Comparison of ENCODE assay signal across 9 cellular contexts in genomic region chr17:48492401-48493298, GRCh38. TPM values are rescaled to one million over a fixed set of nuclear protein-coding genes. Genes with fewer than 3 reads are reported as not detected.
DNase-seq lines count a peak whose midpoint lies in the region; ATAC-seq and TF ChIP-seq lines count a peak whose summit lies in the region.
"Had no signal": no experiment of that assay in that cellular context is flagged by ENCODE, and none has a peak within 500 bp of the region (broad histone marks: within the 10 kb centered on the region; RNA-seq: fewer than 3 reads in every experiment).

No MANE protein-coding gene starts in this region.

- H3K36me3 Mint-ChIP-seq in activated naive CD8-positive, alpha-beta T cell = no peaks in the 10 kb centered on the region

- H3K27ac Mint-ChIP-seq in activated naive CD8-positive, alpha-beta T cell = no peak overlapping the region

- H3K9ac ChIP-seq in SU-DHL-6 (ENCODE audit: low read length) = no peak overlapping the region

- no peaks in the 10 kb centered on the region for H3K36me3 ChIP-seq in SU-DHL-6 (ENCODE audit: low read length)

- peak overlapping the region; percentile 30 for H3K4me3 Mint-ChIP-seq in activated naive CD8-positive, alpha-beta T cell

- DNase-seq in GM12865 (ENCODE audit: low read depth) (peak; percentile 72), HuH-7.5 (ENCODE audit: low spot score) (peak; percentile 64), left ventricle myocardium superior (peak; percentile 84), sciatic nerve (ENCODE audit: low spot score) (peak; percentile 84), cortex of kidney (lab: John Stamatoyannopoulos, UW) (no peak)

- no peaks in the 10 kb centered on the region for H3F3A ChIP-seq in SU-DHL-6 (ENCODE audit: insufficient read depth)

- H3K79me2 ChIP-seq in SU-DHL-6 (ENCODE audit: insufficient read depth, low read length) = no peaks in the 10 kb centered on the region

- peaks cover 4% of the 10 kb centered on the region for H3K4me1 Mint-ChIP-seq in activated naive CD8-positive, alpha-beta T cell (ENCODE audit: low read depth)

- H3K4me3 ChIP-seq in GM12865 (ENCODE audit: low read depth, low read length) (peak overlapping the region; percentile 34), SU-DHL-6 (ENCODE audit: insufficient read depth, low read length, poor library complexity, severe bottlenecking) (no peak overlapping the region)

- peaks cover 18% of the 10 kb centered on the region for H3K27me3 Mint-ChIP-seq in activated naive CD8-positive, alpha-beta T cell

- no peaks in the 10 kb centered on the region for H3K9me2 ChIP-seq in SU-DHL-6 (replicated peaks; ENCODE audit: insufficient read depth, low read length)

- no peaks in the 10 kb centered on the region for H3K9me3 Mint-ChIP-seq in activated naive CD8-positive, alpha-beta T cell (ENCODE audit: low read depth)

- ATAC-seq in left ventricle myocardium superior = peak; percentile 93
- ATAC-seq in sciatic nerve = peak; percentile 96
- ATAC-seq in GM21526 (IDR thresholded peaks at IDR 0.05; ENCODE audit: low FRiP score, unreplicated experiment) = no peak

- TF ChIP-seq CTCF in GM12865 (IDR thresholded peaks at IDR 0.05; ENCODE audit: insufficient read depth, low read depth, low read length, missing control alignments) (peak; percentile 88), SU-DHL-6 (IDR thresholded peaks at IDR 0.05; ENCODE audit: insufficient read depth, low read length, poor library complexity, severe bottlenecking) (peak; percentile 40)

- no peak overlapping the region for H3K27ac ChIP-seq in SU-DHL-6 (ENCODE audit: low read depth, low read length)

- no peak overlapping the region for H3K4me2 ChIP-seq in SU-DHL-6 (ENCODE audit: low read depth, low read length, poor library complexity, severe bottlenecking)

- H3K9me3 ChIP-seq in SU-DHL-6 (ENCODE audit: insufficient read depth, low read length) = no peaks in the 10 kb centered on the region

- no peak overlapping the region for H2AFZ ChIP-seq in SU-DHL-6 (ENCODE audit: low read depth, low read length, severe bottlenecking)

- H4K20me1 ChIP-seq in SU-DHL-6 (ENCODE audit: low read depth, low read length) = no peaks in the 10 kb centered on the region

- H3K27me3 ChIP-seq in SU-DHL-6 (ENCODE audit: low read length) = no peaks in the 10 kb centered on the region

- intact Hi-C loops in left ventricle myocardium superior (cut with micrococcal nuclease) (no loop called here), sciatic nerve (cut with DNase I) (loop anchor here (5.0 kb wide), 1 partner anchor 100 kb away; the partner anchor contains the start of genes HOXB3 and HOXB5)

RNA-seq across cellular contexts. Expression of gene HOXB1, which starts 38.2 kb away (rescaled TPM):
- total RNA-seq in left ventricle myocardium superior = not detected
- total RNA-seq in sciatic nerve = not detected
- total RNA-seq: glomerular endothelial cell had no signal

RNA-seq across cellular contexts. Expression of gene HOXB2, which starts 52.3 kb away (rescaled TPM):
- total RNA-seq in left ventricle myocardium superior (2.8 TPM), sciatic nerve (23.1 TPM)
